ENCODE assay signal across 8 cellular contexts in the genomic region with DNA sequence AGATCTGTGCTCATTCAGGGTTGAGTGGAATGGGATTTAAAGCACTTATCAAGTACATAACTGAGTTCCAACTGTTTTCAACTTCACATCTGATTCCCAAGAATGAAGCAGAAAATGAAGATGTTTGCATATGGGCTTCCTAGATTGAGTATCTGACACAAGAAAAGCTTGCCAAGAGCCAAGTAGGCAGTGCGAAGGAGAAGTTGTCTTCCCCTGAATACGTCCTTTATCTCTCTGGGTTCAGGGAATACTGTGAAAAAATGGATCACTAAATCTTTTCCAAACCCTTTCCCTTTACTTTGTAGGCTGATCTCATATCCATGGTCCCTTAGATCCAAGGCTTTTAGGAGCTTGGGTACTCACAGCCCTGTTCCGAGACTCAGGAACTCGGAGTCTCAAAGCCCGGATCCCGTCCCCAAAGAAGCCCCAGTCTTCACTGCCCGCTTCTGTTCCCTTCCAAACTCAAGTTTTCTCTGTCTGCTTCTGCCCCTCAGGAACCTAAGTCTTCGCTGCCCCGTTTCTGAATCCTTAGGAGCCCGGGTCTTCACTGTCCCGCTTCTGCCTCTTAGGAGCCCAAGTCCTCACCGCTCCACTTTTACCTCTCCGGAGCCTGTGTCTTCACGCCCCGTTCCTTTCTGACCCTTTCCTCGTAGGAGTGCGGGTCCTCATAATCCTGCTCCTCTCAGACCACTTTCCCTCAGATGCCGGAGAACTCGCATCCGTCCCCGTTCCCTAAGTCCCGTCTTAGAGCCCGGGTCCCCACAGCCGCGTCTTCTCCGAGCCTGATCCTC. TPM values are rescaled to one million over a fixed set of nuclear protein-coding genes. Genes with fewer than 3 reads are reported as not detected.
DNase-seq lines count a peak whose midpoint lies in the region; ATAC-seq and TF ChIP-seq lines count a peak whose summit lies in the region.

No MANE protein-coding gene starts in this region.

- peak overlapping the region; percentile 97 for H3K4me3 ChIP-seq in fibroblast of mammary gland (ENCODE audit: control insufficient read depth, low read depth, low read length)

- no peaks in the 10 kb centered on the region for H3K9me3 Mint-ChIP-seq in T-cell

- peaks cover 50 to 53% (median 53%) of the 10 kb centered on the region in 3 donors for H3K4me1 Mint-ChIP-seq in T-cell

- DNase-seq in DMS79 treated with DMSO at 0.1 percent for 48 hours (lab: John Stamatoyannopoulos, UW) (peak; percentile 18), DMS79 (lab: John Stamatoyannopoulos, UW) (no peak), T-cell (peak in 2 of 34 experiments; percentile 4 to 10), fibroblast of mammary gland (ENCODE audit: low read depth) (peak; percentile 5), omental fat pad (ENCODE audit: low spot score) (no peak), ureter (ENCODE audit: low spot score) (no peak)

- H3K4me3 Mint-ChIP-seq in T-cell, result peak overlapping the region; percentile 94 to 100 (median 95)

- ATAC-seq in HG02973 (IDR thresholded peaks at IDR 0.05; ENCODE audit: unreplicated experiment) (peak; percentile 2), T-cell (replicated peaks in 1 of 4) (peak; percentile 5 to 39 (median 25)), omental fat pad (ENCODE audit: low FRiP score) (peak; percentile 15), HG03442 (IDR thresholded peaks at IDR 0.05; ENCODE audit: unreplicated experiment) (no peak)

- peak overlapping the region; percentile 96 to 99 for H3K27ac Mint-ChIP-seq in T-cell

- no peak for TF ChIP-seq CTCF in fibroblast of mammary gland (conservative IDR thresholded peaks at IDR 0.05; ENCODE audit: control insufficient read depth, insufficient read depth, low read depth, low read length)
- TF ChIP-seq CTCF in omental fat pad (IDR thresholded peaks at IDR 0.05), result no peak

- H3K27me3 Mint-ChIP-seq in T-cell, result no peaks in the 10 kb centered on the region

- POLR2A ChIA-PET in T-cell (lab: Charles Lee), result interaction anchor here (0.6 to 2.5 kb wide), 11 partner anchors 26 to 972 kb away, joined by 3 to 65 read pairs (median 6); a partner anchor contains a TSS

- CTCF ChIA-PET in T-cell (lab: Charles Lee), result interaction anchor here in 1 of 2 donors (1.0 to 3.3 kb wide), 8 partner anchors 26 to 540 kb away, joined by 3 to 92 read pairs (median 6); a partner anchor contains a TSS

- no peaks in the 10 kb centered on the region for H3K36me3 Mint-ChIP-seq in T-cell

RNA-seq across cellular contexts. Expression of a gene that starts 0.6 kb away (rescaled TPM):
- total RNA-seq in T-cell (10 to 100 TPM; 17.3 to 22.7 (median 20.6) TPM), omental fat pad (10 to 100 TPM; 15.0 to 22.5 (median 19.6) TPM), ureter (19.8 TPM)

RNA-seq across cellular contexts. Expression of a gene that starts 6.1 kb away (rescaled TPM):
- total RNA-seq in T-cell (not detected), omental fat pad (not detected), ureter (not detected)

RNA-seq across cellular contexts. Expression of a gene that starts 26.3 kb away (rescaled TPM):
- total RNA-seq in T-cell (10 to 100 TPM; 15.2 to 19.0 (median 18.4) TPM), omental fat pad (10 to 100 TPM in 3 of 4 donors, 1 to 10 TPM in 1; 7.0 to 14.4 (median 13.2) TPM), ureter (14.9 TPM)

RNA-seq across cellular contexts. Expression of a gene that starts 50.2 kb away (rescaled TPM):
- total RNA-seq in T-cell, result not detected
- total RNA-seq in omental fat pad, result 10 to 100 TPM in 1 of 4 donors, 1 to 10 TPM in 3; 3.4 to 10.6 (median 8.4) TPM
- 1.9 TPM for total RNA-seq in ureter

Comparison
In these comparisons a context has a peak if more than half of its experiments do, and no peak if none do; other contexts are left out.
1. DNase-seq: peak in DMS79 treated with DMSO at 0.1 percent for 48 hours (single experiment) and fibroblast of mammary gland (single experiment); none in DMS79 (single experiment), omental fat pad (single experiment) and ureter (single experiment).